In genomic region chr2:70565039-70565731, GRCh38 we compare ENCODE assay signal across 1 cellular context.
A peak's percentile ranks its signal among the peaks of the same experiment; 100 is the strongest.
TF ChIP-seq lines count a peak whose summit lies in the region.

No MANE protein-coding gene starts in this region.

TF ChIP-seq in HepG2, 621 proteins besides CTCF, POLR2A, EP300 and RAD21 (continued from another document and continues in another):
- TF ChIP-seq ZBTB14 (CRISPR knock-in tag; IDR thresholded peaks at IDR 0.05), result no peak
- peak; percentile 82 for TF ChIP-seq PRDM15 (CRISPR knock-in tag; IDR thresholded peaks at IDR 0.05)
- peak; percentile 61; the same call in 1 of the 2 replicates for TF ChIP-seq MAX (IDR thresholded peaks at IDR 0.05)
- TF ChIP-seq ZNF547 (CRISPR knock-in tag; IDR thresholded peaks at IDR 0.05), result no peak
- TF ChIP-seq GTF3A (CRISPR knock-in tag; conservative IDR thresholded peaks at IDR 0.05), result no peak
- TF ChIP-seq FOSL1 (CRISPR knock-in tag; IDR thresholded peaks at IDR 0.05; ENCODE audit: borderline replicate concordance), result no peak
- TF ChIP-seq ETV5 (CRISPR knock-in tag; IDR thresholded peaks at IDR 0.05; ENCODE audit: borderline replicate concordance), result peak; percentile 60; the same call in 1 of the 2 replicates
- TF ChIP-seq RFX1 (IDR thresholded peaks at IDR 0.05), result no peak
- no peak for TF ChIP-seq GTF2F1 (IDR thresholded peaks at IDR 0.05; ENCODE audit: low read length)
- 0 out of 2 replicates have a peak, but pooled peaks have one; percentile 45 for TF ChIP-seq MXD3 (CRISPR knock-in tag; IDR thresholded peaks at IDR 0.05)
- peak; percentile 8 to 42; a peak in 1 of 4 replicates for TF ChIP-seq NR2F1 (CRISPR knock-in tag; IDR thresholded peaks at IDR 0.05)
- no peak for TF ChIP-seq SP1 (IDR thresholded peaks at IDR 0.05)
- TF ChIP-seq SP1 (CRISPR knock-in tag; IDR thresholded peaks at IDR 0.05), result 0 out of 2 replicates have a peak, but pooled peaks have one; percentile 29
- 0 out of 2 replicates have a peak, but pooled peaks have one; percentile 29 for TF ChIP-seq BORCS8-MEF2B (CRISPR knock-in tag; IDR thresholded peaks at IDR 0.05)
- TF ChIP-seq ZBTB37 (CRISPR knock-in tag; IDR thresholded peaks at IDR 0.05), result 0 out of 2 replicates have a peak, but pooled peaks have one; percentile 19
- peak; percentile 79 for TF ChIP-seq BCL6 (CRISPR knock-in tag; IDR thresholded peaks at IDR 0.05)
- 0 out of 2 replicates have a peak, but pooled peaks have one; percentile 39 for TF ChIP-seq ZNF317 (CRISPR knock-in tag; IDR thresholded peaks at IDR 0.05)
- no peak for TF ChIP-seq NCOA5 (CRISPR knock-in tag; IDR thresholded peaks at IDR 0.05)
- peak; percentile 82; the same call in 1 of the 2 replicates for TF ChIP-seq ZNF124 (CRISPR knock-in tag; IDR thresholded peaks at IDR 0.05)
- no peak for TF ChIP-seq ZNF362 (CRISPR knock-in tag; IDR thresholded peaks at IDR 0.05; ENCODE audit: borderline replicate concordance)
- TF ChIP-seq DNMT3B (CRISPR knock-in tag; conservative IDR thresholded peaks at IDR 0.05), result no peak
- no peak for TF ChIP-seq ZC3H4 (CRISPR knock-in tag; IDR thresholded peaks at IDR 0.05; ENCODE audit: borderline replicate concordance)
- peak; percentile 41; the same call in 1 of the 2 replicates for TF ChIP-seq GATAD1 (CRISPR knock-in tag; IDR thresholded peaks at IDR 0.05)
- no peak for TF ChIP-seq ZNF260 (CRISPR knock-in tag; IDR thresholded peaks at IDR 0.05; ENCODE audit: borderline replicate concordance, low read depth)
- no peak for TF ChIP-seq ZFP37 (CRISPR knock-in tag; IDR thresholded peaks at IDR 0.05; ENCODE audit: borderline replicate concordance)
- TF ChIP-seq KDM6A (CRISPR knock-in tag; IDR thresholded peaks at IDR 0.05; ENCODE audit: low read depth), result peak; percentile 81
- 0 out of 2 replicates have a peak, but pooled peaks have one; percentile 16 for TF ChIP-seq NFYC (CRISPR knock-in tag; IDR thresholded peaks at IDR 0.05)
- TF ChIP-seq ZNF660 (CRISPR knock-in tag; IDR thresholded peaks at IDR 0.05; ENCODE audit: borderline replicate concordance, low read depth), result no peak
- TF ChIP-seq ELF1 (CRISPR knock-in tag; IDR thresholded peaks at IDR 0.05), result peak; percentile 66
- TF ChIP-seq ZNF446 (CRISPR knock-in tag; IDR thresholded peaks at IDR 0.05), result no peak
- TF ChIP-seq CREM (IDR thresholded peaks at IDR 0.05), result peak; percentile 74
- no peak for TF ChIP-seq CREM (CRISPR knock-in tag; IDR thresholded peaks at IDR 0.05)
- TF ChIP-seq ZNF18 (CRISPR knock-in tag; IDR thresholded peaks at IDR 0.05; ENCODE audit: insufficient replicate concordance), result peak; percentile 98
- TF ChIP-seq CSRNP2 (CRISPR knock-in tag; conservative IDR thresholded peaks at IDR 0.05; ENCODE audit: low read depth), result no peak
- no peak for TF ChIP-seq ZNF780A (CRISPR knock-in tag; IDR thresholded peaks at IDR 0.05)
- no peak for TF ChIP-seq ATM (IDR thresholded peaks at IDR 0.05; ENCODE audit: borderline replicate concordance)
- TF ChIP-seq ETS1 (CRISPR knock-in tag; IDR thresholded peaks at IDR 0.05), result no peak
- TF ChIP-seq ZNF644 (CRISPR knock-in tag; IDR thresholded peaks at IDR 0.05; ENCODE audit: low read depth), result peak; percentile 73
- peak; percentile 90 for TF ChIP-seq SOX5 (CRISPR knock-in tag; IDR thresholded peaks at IDR 0.05; ENCODE audit: borderline replicate concordance)
- TF ChIP-seq NR2C2 (CRISPR knock-in tag; IDR thresholded peaks at IDR 0.05; ENCODE audit: borderline replicate concordance), result 0 out of 2 replicates have a peak, but pooled peaks have one; percentile 73
- peak; percentile 83; the same call in 1 of the 2 replicates for TF ChIP-seq REPIN1 (CRISPR knock-in tag; IDR thresholded peaks at IDR 0.05; ENCODE audit: borderline replicate concordance, low read depth)
- TF ChIP-seq DMAP1 (CRISPR knock-in tag; IDR thresholded peaks at IDR 0.05), result peak; percentile 79
- no peak for TF ChIP-seq CREBL2 (CRISPR knock-in tag; IDR thresholded peaks at IDR 0.05; ENCODE audit: borderline replicate concordance)
- TF ChIP-seq ZNF280B (CRISPR knock-in tag; IDR thresholded peaks at IDR 0.05; ENCODE audit: borderline replicate concordance), result no peak
- no peak for TF ChIP-seq ZNF597 (CRISPR knock-in tag; IDR thresholded peaks at IDR 0.05)
- TF ChIP-seq RFXAP (CRISPR knock-in tag; IDR thresholded peaks at IDR 0.05; ENCODE audit: borderline replicate concordance), result peak; percentile 96
- TF ChIP-seq ZNF263 (CRISPR knock-in tag; IDR thresholded peaks at IDR 0.05), result no peak
- no peak for TF ChIP-seq AGO2 (optimal IDR thresholded peaks at IDR 0.05; ENCODE audit: low read depth, low read length)
- TF ChIP-seq FOXK1 (CRISPR knock-in tag; IDR thresholded peaks at IDR 0.05; ENCODE audit: borderline replicate concordance, low read depth), result peak; percentile 71; the same call in 1 of the 2 replicates
- 0 out of 2 replicates have a peak, but pooled peaks have one; percentile 15 for TF ChIP-seq ZBTB20 (CRISPR knock-in tag; IDR thresholded peaks at IDR 0.05; ENCODE audit: borderline replicate concordance, low read depth)
